In the genomic region with DNA sequence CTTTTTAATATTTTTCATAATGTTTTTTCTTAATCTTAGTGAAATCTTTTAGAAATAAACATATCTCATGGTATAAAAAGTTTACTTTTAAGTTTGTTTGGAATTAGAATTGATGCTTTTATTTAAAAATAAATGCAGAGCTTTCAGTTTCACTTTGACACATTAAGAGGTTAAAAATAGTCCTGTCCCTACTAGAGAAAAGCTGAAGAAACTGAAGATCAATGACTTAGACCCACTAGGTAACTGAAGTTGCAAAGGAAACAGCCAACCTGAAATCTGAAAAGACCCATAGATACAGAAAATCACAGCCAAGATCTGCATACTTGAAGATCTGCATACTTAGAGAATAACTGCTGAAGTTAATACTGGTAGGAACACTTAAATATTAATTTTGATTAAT, we compare ENCODE assay signal across 10 cellular contexts.
DNase-seq lines count a peak whose midpoint lies in the region; ATAC-seq lines count a peak whose summit lies in the region.
"Had no signal": no experiment of that assay in that cellular context is flagged by ENCODE, and none has a peak within 500 bp of the region (broad histone marks: within the 10 kb centered on the region; RNA-seq: fewer than 3 reads in every experiment).

No MANE protein-coding gene starts in this region.

- ATAC-seq in activated naive CD4-positive, alpha-beta T cell treated with anti-CD3 and anti-CD28 coated beads, Interleukin-2, amount 50 U/mL, for 72 hours: peak; percentile 36 to 61
- ATAC-seq in HG02884 (IDR thresholded peaks at IDR 0.05; ENCODE audit: unreplicated experiment): peak; percentile 78

- no peaks in the 10 kb centered on the region; the same call in 1 of the 2 replicates for H3K4me1 ChIP-seq in SJCRH30
- H3K4me1 ChIP-seq: left ventricle myocardium inferior had no signal

- no peaks in the 10 kb centered on the region for H3K9me3 Mint-ChIP-seq in activated naive CD4-positive, alpha-beta T cell treated with anti-CD3 and anti-CD28 coated beads, Interleukin-2, amount 50 U/mL, for 72 hours

- H3K27ac ChIP-seq in SJCRH30: no peak overlapping the region
- H3K27ac ChIP-seq: left ventricle myocardium inferior had no signal

- H3K27ac Mint-ChIP-seq in activated naive CD4-positive, alpha-beta T cell treated with anti-CD3 and anti-CD28 coated beads, Interleukin-2, amount 50 U/mL, for 72 hours: no peak overlapping the region

- H3K4me3 ChIP-seq in SJCRH30: no peak overlapping the region
- H3K4me3 ChIP-seq: left ventricle myocardium inferior had no signal

- DNase-seq in activated naive CD4-positive, alpha-beta T cell treated with anti-CD3 and anti-CD28 coated beads, Interleukin-2, amount 50 U/mL, for 72 hours (ENCODE audit: low spot score in 2 of 2): no peak
- DNase-seq in activated naive CD4-positive, alpha-beta T cell treated with anti-CD3 and anti-CD28 coated beads, Interleukin-2, amount 50 U/mL, for 16 hours: no peak
- DNase-seq in OCI-M1 (lab: John Stamatoyannopoulos, UW) (peak; percentile 43), retina (no peak), NCI-H2196 treated with DMSO at 0.1 percent for 48 hours (lab: John Stamatoyannopoulos, UW; ENCODE audit: unreplicated experiment) (no peak), AG08396 (ENCODE audit: low spot score) (no peak), SJCRH30 (no peak)
- DNase-seq: left ventricle myocardium inferior, NCI-H345 had no signal

- no peaks in the 10 kb centered on the region for H3K27me3 ChIP-seq in SJCRH30

- H3K9me3 ChIP-seq in SJCRH30 (replicated peaks): no peaks in the 10 kb centered on the region

- H3K36me3 Mint-ChIP-seq in activated naive CD4-positive, alpha-beta T cell treated with anti-CD3 and anti-CD28 coated beads, Interleukin-2, amount 50 U/mL, for 72 hours: peaks cover 0 to 9% of the 10 kb centered on the region in 2 donors

- no peaks in the 10 kb centered on the region for H3K36me3 ChIP-seq in SJCRH30
- H3K36me3 ChIP-seq: left ventricle myocardium inferior had no signal
